3 cellular contexts compared by ENCODE assay signal in genomic region chr7:68218461-68218860, GRCh38.
"Had no signal": no experiment of that assay in that cellular context is flagged by ENCODE, and none has a peak within 500 bp of the region (broad histone marks: within the 10 kb centered on the region; RNA-seq: fewer than 3 reads in every experiment).

No MANE protein-coding gene starts in this region.

- ATAC-seq: GM12878 had no signal

- DNase-seq: GDM1, GF-D8 had no signal

- H3K4me3 ChIP-seq: GM12878 had no signal
